In genomic region chr16:50386819-50387218, GRCh38 we compare ENCODE assay signal across 22 cellular contexts.
"Had no signal": no experiment of that assay in that cellular context is flagged by ENCODE, and none has a peak within 500 bp of the region (broad histone marks: within the 10 kb centered on the region; RNA-seq: fewer than 3 reads in every experiment).

No MANE protein-coding gene starts in this region.

- ATAC-seq: activated T-cell treated with anti-CD3 and anti-CD28 coated beads, Interleukin-2, amount 50 U/mL, for 4 hours; left lung; stimulated activated naive B cell treated with anti-CD40 and anti-IgM and Interleukin-4, amounts not matched to agents 10 μg/mL and 1 μg/mL and 100 μg/mL, for 72 hours had no signal

- DNase-seq: activated CD8-positive, alpha-beta memory T cell treated with anti-CD3 and anti-CD28 coated beads for 24 hours; activated CD8-positive, alpha-beta memory T cell treated with anti-CD3 and anti-CD28 coated beads, Interleukin-2, amount 50 U/mL, for 4 hours; activated naive CD4-positive, alpha-beta T cell treated with Interleukin-2 at 50 U/mL for 16 hours; activated naive CD8-positive, alpha-beta T cell treated with anti-CD3 and anti-CD28 coated beads for 36 hours; activated T-cell treated with anti-CD3 and anti-CD28 coated beads, Interleukin-2, amount 50 U/mL, for 4 hours; effector CD8-positive, alpha-beta T cell; foreskin melanocyte; hippocampal formation; kidney glomerular epithelial cell; left lung; naive B cell; retina; sigmoid colon; stimulated activated CD4-positive, alpha-beta T cell treated with anti-CD3 and anti-CD28 coated beads, Interleukin-15, amount 100 ng/mL, for 24 hours; stimulated activated CD4-positive, alpha-beta T cell treated with anti-CD3 and anti-CD28 coated beads, Interleukin-2, amount 100 ng/mL, for 48 hours; stimulated activated CD8-positive, alpha-beta memory T cell treated with anti-CD3 and anti-CD28 coated beads, Interleukin-4, amount 100 ng/mL, for 48 hours; stimulated activated naive B cell treated with anti-CD40 and anti-IgM and Interleukin-4, amounts not matched to agents 10 μg/mL and 1 μg/mL and 100 μg/mL, for 72 hours; T1000; uterus had no signal

- H3K27ac ChIP-seq: breast epithelium, left lung, sigmoid colon, uterus had no signal

- H3K4me3 ChIP-seq: breast epithelium, left lung, lung, sigmoid colon, smooth muscle cell, uterus had no signal
